ENCODE assay signal across 1 cellular context in genomic region chr3:56494679-56495322, GRCh38.
TF ChIP-seq lines count a peak whose summit lies in the region.

No MANE protein-coding gene starts in this region.

TF ChIP-seq in HCT116, 20 proteins besides CTCF, POLR2A, EP300 and RAD21 (continued from another document):
- TF ChIP-seq ZBTB33 (IDR thresholded peaks at IDR 0.05; ENCODE audit: extremely low read depth, insufficient replicate concordance, low read length) (no peak), SP1 (IDR thresholded peaks at IDR 0.05; ENCODE audit: low read depth) (no peak), SIN3A (IDR thresholded peaks at IDR 0.05; ENCODE audit: low read depth) (peak; percentile 39; the same call in 1 of the 2 replicates), FOSL1 (IDR thresholded peaks at IDR 0.05; ENCODE audit: low read depth) (no peak)
